In genomic region chr4:87391783-87392054, GRCh38 we compare ENCODE assay signal across 8 cellular contexts. TPM values are rescaled to one million over a fixed set of nuclear protein-coding genes. Genes with fewer than 3 reads are reported as not detected.
A peak's percentile ranks its signal among the peaks of the same experiment; 100 is the strongest.
DNase-seq lines count a peak whose midpoint lies in the region; ATAC-seq and TF ChIP-seq lines count a peak whose summit lies in the region.

No MANE protein-coding gene starts in this region.

- H3K4me3 ChIP-seq in HL-60 (replicated peaks; ENCODE audit: insufficient read depth, low read length) (peak overlapping the region; percentile 78), iPS-11a (ENCODE audit: low read depth, low read length) (peak overlapping the region; percentile 60)

- intact Hi-C loops in posterior cingulate gyrus (cut with DNase I): loop anchor here (2.0 kb wide), 1 partner anchor 31 kb away; the partner anchor contains the start of gene NUDT9

- ATAC-seq in activated T-helper 17 cell treated with anti-CD3 and anti-CD28 coated beads, Interleukin-2, amount 50 U/mL, for 72 hours (replicated peaks): no peak
- ATAC-seq in stimulated activated memory B cell treated with anti-CD40 and anti-IgM and Interleukin-4, amounts not matched to agents 10 μg/mL and 1 μg/mL and 100 μg/mL, for 72 hours: no peak

- peak overlapping the region; percentile 96 for H3K4me3 Mint-ChIP-seq in activated T-helper 17 cell treated with anti-CD3 and anti-CD28 coated beads, Interleukin-2, amount 50 U/mL, for 72 hours
- peak overlapping the region; percentile 92 for H3K4me3 Mint-ChIP-seq in stimulated activated memory B cell treated with anti-CD40 and anti-IgM and Interleukin-4, amounts not matched to agents 10 μg/mL and 1 μg/mL and 100 μg/mL, for 72 hours

- no peak for TF ChIP-seq CTCF in HL-60 (IDR thresholded peaks at IDR 0.05; ENCODE audit: insufficient read depth, low read length)

- H3K27me3 ChIP-seq in HL-60 (ENCODE audit: insufficient read depth, poor library complexity, severe bottlenecking): no peaks in the 10 kb centered on the region

- no peaks in the 10 kb centered on the region for H3K9me3 Mint-ChIP-seq in activated T-helper 17 cell treated with anti-CD3 and anti-CD28 coated beads, Interleukin-2, amount 50 U/mL, for 72 hours
- no peaks in the 10 kb centered on the region for H3K9me3 Mint-ChIP-seq in stimulated activated memory B cell treated with anti-CD40 and anti-IgM and Interleukin-4, amounts not matched to agents 10 μg/mL and 1 μg/mL and 100 μg/mL, for 72 hours

- peaks cover 21% of the 10 kb centered on the region for H3K4me1 Mint-ChIP-seq in activated T-helper 17 cell treated with anti-CD3 and anti-CD28 coated beads, Interleukin-2, amount 50 U/mL, for 72 hours
- H3K4me1 Mint-ChIP-seq in stimulated activated memory B cell treated with anti-CD40 and anti-IgM and Interleukin-4, amounts not matched to agents 10 μg/mL and 1 μg/mL and 100 μg/mL, for 72 hours: peaks cover 35% of the 10 kb centered on the region

- peak overlapping the region; percentile 93 for H3K27ac Mint-ChIP-seq in activated T-helper 17 cell treated with anti-CD3 and anti-CD28 coated beads, Interleukin-2, amount 50 U/mL, for 72 hours
- peak overlapping the region; percentile 91 for H3K27ac Mint-ChIP-seq in stimulated activated memory B cell treated with anti-CD40 and anti-IgM and Interleukin-4, amounts not matched to agents 10 μg/mL and 1 μg/mL and 100 μg/mL, for 72 hours

- H3K36me3 Mint-ChIP-seq in activated T-helper 17 cell treated with anti-CD3 and anti-CD28 coated beads, Interleukin-2, amount 50 U/mL, for 72 hours (ENCODE audit: low read depth): no peaks in the 10 kb centered on the region
- H3K36me3 Mint-ChIP-seq in stimulated activated memory B cell treated with anti-CD40 and anti-IgM and Interleukin-4, amounts not matched to agents 10 μg/mL and 1 μg/mL and 100 μg/mL, for 72 hours: peaks cover 20% of the 10 kb centered on the region

- no peaks in the 10 kb centered on the region for H3K27me3 Mint-ChIP-seq in activated T-helper 17 cell treated with anti-CD3 and anti-CD28 coated beads, Interleukin-2, amount 50 U/mL, for 72 hours
- H3K27me3 Mint-ChIP-seq in stimulated activated memory B cell treated with anti-CD40 and anti-IgM and Interleukin-4, amounts not matched to agents 10 μg/mL and 1 μg/mL and 100 μg/mL, for 72 hours: no peaks in the 10 kb centered on the region

- no peak for DNase-seq in HL-60 (ENCODE audit: low read depth in 1 of 2, low spot score in 1 of 2)
- DNase-seq in NCI-H1092 (lab: John Stamatoyannopoulos, UW): no peak
- DNase-seq in posterior cingulate gyrus: no peak
- DNase-seq in NCI-H2107 treated with DMSO at 0.1 percent for 48 hours (lab: John Stamatoyannopoulos, UW; ENCODE audit: unreplicated experiment): no peak
- no peak for DNase-seq in cerebellar nuclear complex (lab: John Stamatoyannopoulos, UW)

- H3K27ac ChIP-seq in HL-60 (replicated peaks): peak overlapping the region; percentile 93

RNA-seq across cellular contexts. Expression of gene HSD17B11, which starts 0.7 kb away (rescaled TPM):
- total RNA-seq in activated T-helper 17 cell treated with anti-CD3 and anti-CD28 coated beads, Interleukin-2, amount 50 U/mL, for 72 hours: 10 to 100 TPM; 17.6 to 22.4 TPM

RNA-seq across cellular contexts. Expression of gene NUDT9, which starts 30.7 kb away (rescaled TPM):
- 1 to 10 TPM; 4.4 to 9.8 TPM for total RNA-seq in activated T-helper 17 cell treated with anti-CD3 and anti-CD28 coated beads, Interleukin-2, amount 50 U/mL, for 72 hours
